8 cellular contexts compared by ENCODE assay signal in the genomic region with DNA sequence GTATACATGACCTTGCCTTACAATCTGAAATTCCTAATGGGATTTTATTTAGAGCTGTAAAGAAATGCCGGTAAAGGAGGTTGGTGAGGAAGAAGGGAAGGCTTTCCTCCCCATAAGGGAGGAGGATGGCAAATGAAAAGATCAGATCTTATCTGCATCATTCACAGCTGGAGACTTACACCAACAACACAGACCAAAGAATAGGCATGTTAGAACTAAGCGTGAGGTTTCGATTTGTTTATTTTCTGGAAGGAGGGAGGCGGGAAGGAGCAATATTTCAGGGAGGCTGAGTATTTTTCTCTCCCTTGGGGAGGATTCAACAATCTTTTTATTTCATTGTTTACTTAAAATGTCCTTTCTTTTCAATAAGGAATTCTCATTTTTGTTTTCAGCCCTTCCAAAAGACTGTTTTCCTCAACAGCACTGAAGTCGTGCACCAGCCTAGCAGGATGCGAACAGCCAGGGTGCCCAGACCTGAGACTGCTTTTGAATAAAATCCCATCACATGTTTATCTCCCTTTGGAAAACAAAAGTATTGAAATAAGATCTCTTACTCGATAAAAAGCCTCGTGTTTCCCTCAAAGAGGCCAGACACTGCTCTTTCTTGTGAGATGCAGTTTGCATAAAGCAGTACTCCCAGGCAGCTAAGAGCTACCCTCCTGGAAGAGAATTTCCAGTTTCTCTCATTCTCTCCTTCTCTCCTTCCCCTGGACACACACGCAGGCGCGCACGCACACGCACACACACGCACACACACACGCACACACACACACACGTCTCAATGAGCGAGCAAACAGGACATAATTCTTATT.
DNase-seq lines count a peak whose midpoint lies in the region; ATAC-seq lines count a peak whose summit lies in the region.

No MANE protein-coding gene starts in this region.

- peaks cover 3% of the 10 kb centered on the region for H3K9me3 Mint-ChIP-seq in activated T-helper 17 cell treated with anti-CD3 and anti-CD28 coated beads, Interleukin-2, amount 50 U/mL, for 72 hours

- no peak for ATAC-seq in HG02798 (IDR thresholded peaks at IDR 0.05; ENCODE audit: poor library complexity, unreplicated experiment)
- ATAC-seq in activated T-helper 17 cell treated with anti-CD3 and anti-CD28 coated beads, Interleukin-2, amount 50 U/mL, for 72 hours (replicated peaks) = no peak
- ATAC-seq in HG03108 (IDR thresholded peaks at IDR 0.05; ENCODE audit: unreplicated experiment) = no peak

- H3K36me3 Mint-ChIP-seq in activated T-helper 17 cell treated with anti-CD3 and anti-CD28 coated beads, Interleukin-2, amount 50 U/mL, for 72 hours (ENCODE audit: low read depth) = no peaks in the 10 kb centered on the region

- H3K27ac Mint-ChIP-seq in activated T-helper 17 cell treated with anti-CD3 and anti-CD28 coated beads, Interleukin-2, amount 50 U/mL, for 72 hours = no peak overlapping the region

- no peak overlapping the region for H3K4me3 Mint-ChIP-seq in activated T-helper 17 cell treated with anti-CD3 and anti-CD28 coated beads, Interleukin-2, amount 50 U/mL, for 72 hours

- H3K27ac ChIP-seq in angular gyrus (ENCODE audit: low read depth, low read length) = peak overlapping the region; percentile 11

- H3K4me1 Mint-ChIP-seq in activated T-helper 17 cell treated with anti-CD3 and anti-CD28 coated beads, Interleukin-2, amount 50 U/mL, for 72 hours = no peaks in the 10 kb centered on the region

- H3K27me3 Mint-ChIP-seq in activated T-helper 17 cell treated with anti-CD3 and anti-CD28 coated beads, Interleukin-2, amount 50 U/mL, for 72 hours = peaks cover 3% of the 10 kb centered on the region

- DNase-seq in DMS 273 (lab: John Stamatoyannopoulos, UW; ENCODE audit: unreplicated experiment) = peak; percentile 47
- DNase-seq in DMS 273 treated with DMSO at 0.1 percent for 48 hours (lab: John Stamatoyannopoulos, UW) = no peak
- DNase-seq in kidney tubule cell (ENCODE audit: low spot score) = peak; percentile 33
- peak; percentile 68 for DNase-seq in superior temporal gyrus (ENCODE audit: extremely low spot score)
